Comparison of ENCODE assay signal across 8 cellular contexts in genomic region chr17:8376302-8377067, GRCh38.
A peak's percentile ranks its signal among the peaks of the same experiment; 100 is the strongest.
DNase-seq lines count a peak whose midpoint lies in the region; ATAC-seq and TF ChIP-seq lines count a peak whose summit lies in the region.

KRABD2 (minus strand) TSS chr17:8376704.

- H3K4me2 ChIP-seq in PC-9, result no peak within 1 kb of the TSS

- peaks cover 44% of the 10 kb centered on the region for H4K20me1 ChIP-seq in PC-9 (ENCODE audit: insufficient read depth)

- no TSS peak for BruUV-seq in PC-9 (replicated peaks; lab: Mats Ljungman, UMichigan)

- peaks cover 63% of the 10 kb centered on the region for H3F3A ChIP-seq in PC-9 (ENCODE audit: insufficient read depth, low read depth)

- H3K4me3 ChIP-seq in PC-9, result no peak within 1 kb of the TSS
- peak within 1 kb of the TSS; percentile 38 to 79 (median 72) for H3K4me3 ChIP-seq in esophagus squamous epithelium

- ATAC-seq in GM21367 (IDR thresholded peaks at IDR 0.05; ENCODE audit: unreplicated experiment), result peak; percentile 79
- peak; percentile 98 to 100 for ATAC-seq in activated T-cell treated with anti-CD3 and anti-CD28 coated beads, Interleukin-2, amount 50 U/mL, for 72 hours (replicated peaks in 1 of 2)

- H3K27me3 ChIP-seq in PC-9 (ENCODE audit: insufficient read depth, low read depth) (no peaks in the 10 kb centered on the region), esophagus squamous epithelium (no peaks in the 10 kb centered on the region)

- H3K9me3 Mint-ChIP-seq in IgD-negative memory B cell, result no peaks in the 10 kb centered on the region
- no peaks in the 10 kb centered on the region for H3K9me3 Mint-ChIP-seq in activated T-cell treated with anti-CD3 and anti-CD28 coated beads, Interleukin-2, amount 50 U/mL, for 72 hours

- H3K27ac ChIP-seq in PC-9 (no peak within 1 kb of the TSS), esophagus squamous epithelium (peak within 1 kb of the TSS; percentile 68 to 94 (median 92))

- peak in 2 of 4 donors; percentile 55 to 60 for TF ChIP-seq POLR2A in esophagus squamous epithelium (IDR thresholded peaks at IDR 0.05)

- TF ChIP-seq CTCF in PC-9 (conservative IDR thresholded peaks at IDR 0.05), result peak; percentile 41; the same call in 1 of the 2 replicates
- peak; percentile 34 to 78 (median 62) for TF ChIP-seq CTCF in esophagus squamous epithelium (IDR thresholded peaks at IDR 0.05)

- H3K36me3 ChIP-seq in PC-9 (ENCODE audit: low read depth), result peaks cover 34% of the 10 kb centered on the region
- H3K36me3 ChIP-seq in esophagus squamous epithelium, result peaks cover 27 to 53% (median 35%) of the 10 kb centered on the region in 3 donors

- no peaks in the 10 kb centered on the region for H3K9me3 ChIP-seq in PC-9 (ENCODE audit: insufficient read depth, low read depth)
- no peaks in the 10 kb centered on the region for H3K9me3 ChIP-seq in esophagus squamous epithelium

- peaks cover 24% of the 10 kb centered on the region for H3K79me2 ChIP-seq in PC-9 (ENCODE audit: low read depth)

- CTCF ChIA-PET in PC-9 (lab: Charles Lee), result interaction anchor here (1.0 kb wide), 1 partner anchor 81 kb away, joined by 3 read pairs; the partner anchor contains the start of gene SLC25A35

- no peaks in the 10 kb centered on the region for H3K9me2 ChIP-seq in PC-9 (ENCODE audit: insufficient read depth)

- DNase-seq in COLO668 (lab: John Stamatoyannopoulos, UW; ENCODE audit: unreplicated experiment) (peak; percentile 87), PC-9 (peak; percentile 40 to 94), esophagus squamous epithelium (lab: John Stamatoyannopoulos, UW) (peak; percentile 21), myocyte (ENCODE audit: low read depth) (peak; percentile 92)
- DNase-seq in activated T-cell treated with anti-CD3 and anti-CD28 coated beads, Interleukin-2, amount 50 U/mL, for 72 hours, result peak; percentile 94
- peak; percentile 92 for DNase-seq in stimulated activated CD8-positive, alpha-beta memory T cell treated with anti-CD3 and anti-CD28 coated beads, Interleukin-7, amount 100 ng/mL, for 24 hours (ENCODE audit: low read depth)

- intact Hi-C loops in PC-9 (cut with micrococcal nuclease; ENCODE audit: unreplicated experiment), result loop anchor here (5.0 kb wide), 1 partner anchor 74 kb away; no protein-coding TSS in a partner anchor
- intact Hi-C loops in esophagus squamous epithelium (cut with DNase I), result no loop called here

- H2AFZ ChIP-seq in PC-9, result no peak within 1 kb of the TSS

- H3K4me1 ChIP-seq in PC-9 (replicated peaks; ENCODE audit: insufficient read depth) (peaks cover 19% of the 10 kb centered on the region), esophagus squamous epithelium (peaks cover 5 to 61% (median 38%) of the 10 kb centered on the region in 3 donors)

- H3K36me3 Mint-ChIP-seq in IgD-negative memory B cell, result peaks cover 10% of the 10 kb centered on the region
- H3K36me3 Mint-ChIP-seq in activated T-cell treated with anti-CD3 and anti-CD28 coated beads, Interleukin-2, amount 50 U/mL, for 72 hours (ENCODE audit: insufficient read depth in 2 of 2), result peaks cover 9 to 34% of the 10 kb centered on the region in 2 donors

- WGBS in esophagus squamous epithelium, 2 donors, result 1 to 3% methylated on average over 12 to 28 of the region's 41 CpGs

- H3K27me3 Mint-ChIP-seq in IgD-negative memory B cell, result no peaks in the 10 kb centered on the region
- H3K27me3 Mint-ChIP-seq in activated T-cell treated with anti-CD3 and anti-CD28 coated beads, Interleukin-2, amount 50 U/mL, for 72 hours (ENCODE audit: low read depth), result no peaks in the 10 kb centered on the region

- peaks cover 28 to 40% (median 35%) of the 10 kb centered on the region in 3 donors for H3K4me1 Mint-ChIP-seq in IgD-negative memory B cell
- peaks cover 63% of the 10 kb centered on the region for H3K4me1 Mint-ChIP-seq in activated T-cell treated with anti-CD3 and anti-CD28 coated beads, Interleukin-2, amount 50 U/mL, for 72 hours (ENCODE audit: low read depth)

- POLR2A ChIA-PET in PC-9 (lab: Charles Lee; ENCODE audit: unreplicated experiment), result interaction anchor here (0.5 to 0.8 kb wide), 6 partner anchors 47 to 1294 kb away, joined by 3 to 25 read pairs (median 6); partner anchors contain the start of gene NDEL1

- peak within 1 kb of the TSS; percentile 25 to 93 (median 84) for H3K27ac Mint-ChIP-seq in IgD-negative memory B cell
- peak within 1 kb of the TSS; percentile 85 for H3K27ac Mint-ChIP-seq in activated T-cell treated with anti-CD3 and anti-CD28 coated beads, Interleukin-2, amount 50 U/mL, for 72 hours

- peak within 1 kb of the TSS; percentile 89 to 96 (median 94) for H3K4me3 Mint-ChIP-seq in IgD-negative memory B cell
- peak within 1 kb of the TSS; percentile 87 to 90 for H3K4me3 Mint-ChIP-seq in activated T-cell treated with anti-CD3 and anti-CD28 coated beads, Interleukin-2, amount 50 U/mL, for 72 hours

Comparison
In these comparisons a context has a peak if more than half of its experiments do, and no peak if none do; other contexts are left out.
1. DNase-seq: peak in every context shown above with its lines; median percentile 94 in activated T-cell treated with anti-CD3 and anti-CD28 coated beads, Interleukin-2, amount 50 U/mL, for 72 hours; 92 in myocyte; 92 in stimulated activated CD8-positive, alpha-beta memory T cell treated with anti-CD3 and anti-CD28 coated beads, Interleukin-7, amount 100 ng/mL, for 24 hours; 87 in COLO668; 67 in PC-9; 21 in esophagus squamous epithelium.